14 cellular contexts compared by ENCODE assay signal in the genomic region with DNA sequence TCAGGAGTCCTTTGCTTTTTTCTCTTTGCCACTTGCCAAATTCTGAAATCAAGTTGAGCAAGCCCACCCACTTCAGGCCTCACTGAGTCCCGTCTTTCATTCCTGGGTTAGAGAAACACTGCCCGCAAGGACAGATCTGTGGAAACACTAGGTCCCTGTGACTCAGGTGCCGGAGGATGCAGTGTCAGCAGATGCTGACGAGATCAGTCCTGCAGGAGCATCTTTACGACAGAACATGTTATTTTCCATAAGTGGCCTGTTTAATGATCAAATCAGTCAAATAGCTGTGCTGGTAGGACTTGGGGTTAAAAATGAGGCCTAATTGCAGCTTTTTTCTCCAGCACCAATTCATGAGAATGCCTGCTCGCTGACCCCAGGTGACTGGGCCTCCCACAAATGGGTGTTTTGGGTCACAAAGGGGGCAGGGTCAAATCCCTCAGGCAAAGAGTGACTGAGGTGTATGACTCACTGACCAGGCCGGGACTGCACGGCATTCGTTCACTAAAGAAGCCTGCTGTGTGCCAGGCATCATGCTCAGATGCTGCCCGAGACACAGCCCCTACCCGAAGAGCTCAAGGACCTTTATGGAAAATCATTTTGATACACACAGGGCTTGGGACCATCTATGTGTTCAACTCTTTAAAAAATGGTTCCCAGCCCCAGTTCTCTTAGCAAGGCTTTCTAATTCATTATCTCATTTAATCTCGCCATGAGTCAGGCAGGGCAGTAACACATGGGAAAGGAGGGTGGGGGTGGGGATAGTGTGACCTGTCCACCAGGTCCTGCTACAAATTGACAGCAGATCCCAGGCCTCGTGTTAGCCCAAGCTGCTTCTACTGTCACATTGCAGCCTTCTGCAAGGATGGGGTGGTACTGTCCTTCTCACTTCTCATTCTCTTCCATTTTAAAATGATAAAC. TPM values are rescaled to one million over a fixed set of nuclear protein-coding genes. Genes with fewer than 3 reads are reported as not detected.
DNase-seq lines count a peak whose midpoint lies in the region; ATAC-seq, FAIRE-seq and TF ChIP-seq lines count a peak whose summit lies in the region.
"Had no signal": no experiment of that assay in that cellular context is flagged by ENCODE, and none has a peak within 500 bp of the region (broad histone marks: within the 10 kb centered on the region; RNA-seq: fewer than 3 reads in every experiment).

No MANE protein-coding gene starts in this region.

- H3K27me3 Mint-ChIP-seq in WTC11 (ENCODE audit: low read depth), result no peaks in the 10 kb centered on the region
- H3K27me3 Mint-ChIP-seq in naive thymus-derived CD8-positive, alpha-beta T cell, result no peaks in the 10 kb centered on the region
- H3K27me3 Mint-ChIP-seq in effector memory CD8-positive, alpha-beta T cell, result no peaks in the 10 kb centered on the region
- H3K27me3 Mint-ChIP-seq: CD8-positive, alpha-beta memory T cell had no signal

- no peaks in the 10 kb centered on the region for H3K9me3 Mint-ChIP-seq in WTC11
- H3K9me3 Mint-ChIP-seq in naive thymus-derived CD8-positive, alpha-beta T cell, result no peaks in the 10 kb centered on the region
- no peaks in the 10 kb centered on the region for H3K9me3 Mint-ChIP-seq in effector memory CD8-positive, alpha-beta T cell
- H3K9me3 Mint-ChIP-seq: CD8-positive, alpha-beta memory T cell; T-helper 2 cell treated with Interferon-gamma antibody and Interleukin-4, amounts not matched to agents 5 μg/mL and 100 μg/mL, for 36 hours had no signal

- DNase-seq in ACHN (peak; percentile 86), HCEC 1CT (peak; percentile 17), WTC11 (ENCODE audit: low spot score) (peak; percentile 10), NCI-H524 treated with DMSO at 0.1 percent for 48 hours (lab: John Stamatoyannopoulos, UW) (no peak)
- DNase-seq in naive thymus-derived CD8-positive, alpha-beta T cell, result no peak
- DNase-seq in effector memory CD8-positive, alpha-beta T cell, result no peak
- DNase-seq: activated naive CD4-positive, alpha-beta T cell treated with Interleukin-2 at 50 U/mL for 16 hours; CD8-positive, alpha-beta memory T cell; GOT3; midbrain; NCI-H345 had no signal

- H3K36me3 Mint-ChIP-seq in WTC11, result peaks cover 19% of the 10 kb centered on the region
- H3K36me3 Mint-ChIP-seq in naive thymus-derived CD8-positive, alpha-beta T cell, result peaks cover 0 to 5% (median 3%) of the 10 kb centered on the region in 3 donors
- H3K36me3 Mint-ChIP-seq in effector memory CD8-positive, alpha-beta T cell (ENCODE audit: insufficient read depth), result peaks cover 10% of the 10 kb centered on the region

- POLR2A ChIA-PET in WTC11 (lab: Charles Lee), result interaction anchor here (0.6 to 2.6 kb wide), 5 partner anchors 14 to 45 kb away, joined by 3 to 29 read pairs (median 3); a partner anchor contains a TSS
- POLR2A ChIA-PET in naive thymus-derived CD8-positive, alpha-beta T cell (lab: Charles Lee), result no interaction called here

- TF ChIP-seq CTCF in WTC11 (IDR thresholded peaks at IDR 0.05), result no peak

- peak; percentile 80 for FAIRE-seq in islet of Langerhans (lab: Jason Lieb, UNC)

- peak overlapping the region; percentile 25; the same call in 1 of the 2 replicates for H3K4me3 Mint-ChIP-seq in WTC11
- H3K4me3 Mint-ChIP-seq in naive thymus-derived CD8-positive, alpha-beta T cell, result no peak overlapping the region
- no peak overlapping the region for H3K4me3 Mint-ChIP-seq in effector memory CD8-positive, alpha-beta T cell
- H3K4me3 Mint-ChIP-seq: T-helper 2 cell treated with Interferon-gamma antibody and Interleukin-4, amounts not matched to agents 5 μg/mL and 100 μg/mL, for 36 hours had no signal

- peak overlapping the region; percentile 99 for H3K27ac Mint-ChIP-seq in WTC11
- H3K27ac Mint-ChIP-seq in naive thymus-derived CD8-positive, alpha-beta T cell, result peak overlapping the region in 1 of 10 donors; percentile 1
- H3K27ac Mint-ChIP-seq in effector memory CD8-positive, alpha-beta T cell, result peak overlapping the region in 1 of 2 donors; percentile 51
- H3K27ac Mint-ChIP-seq: T-helper 2 cell treated with Interferon-gamma antibody and Interleukin-4, amounts not matched to agents 5 μg/mL and 100 μg/mL, for 36 hours had no signal

- H3K4me1 Mint-ChIP-seq in WTC11, result peaks cover 79% of the 10 kb centered on the region
- H3K4me1 Mint-ChIP-seq in naive thymus-derived CD8-positive, alpha-beta T cell, result peaks cover 7 to 29% (median 14%) of the 10 kb centered on the region in 4 donors
- peaks cover 10 to 12% of the 10 kb centered on the region in 2 donors for H3K4me1 Mint-ChIP-seq in effector memory CD8-positive, alpha-beta T cell (ENCODE audit: low read depth in 2 of 2)

- CTCF ChIA-PET in WTC11 (lab: Charles Lee), result interaction anchor here (0.9 to 4.5 kb wide), 4 partner anchors 11 to 22 kb away, joined by 3 to 33 read pairs (median 7); no protein-coding TSS in a partner anchor

- in situ Hi-C loops in ACHN (cut with HindIII; ENCODE audit: low pct_ligation_motif_present, low pct_unique_long_range_greater_than_20kb, low sequenced_read_pairs), result no loop called here

- no peak for ATAC-seq in WTC11
- ATAC-seq in naive thymus-derived CD8-positive, alpha-beta T cell, result no peak
- ATAC-seq in effector memory CD8-positive, alpha-beta T cell (replicated peaks), result no peak
- no peak for ATAC-seq in HG03442 (IDR thresholded peaks at IDR 0.05; ENCODE audit: unreplicated experiment)

TF ChIP-seq in WTC11, 78 proteins besides CTCF, POLR2A, EP300 and RAD21 (continues in another document):
- TF ChIP-seq JAZF1 (CRISPR knock-in tag; IDR thresholded peaks at IDR 0.05) (no peak), RORB (CRISPR knock-in tag; IDR thresholded peaks at IDR 0.05) (no peak), ZNF671 (CRISPR knock-in tag; IDR thresholded peaks at IDR 0.05) (no peak), ZNF232 (CRISPR knock-in tag; IDR thresholded peaks at IDR 0.05) (no peak), NFATC4 (CRISPR knock-in tag; IDR thresholded peaks at IDR 0.05) (no peak), FOXK1 (CRISPR knock-in tag; IDR thresholded peaks at IDR 0.05) (no peak)
- TF ChIP-seq, protein P1, sequence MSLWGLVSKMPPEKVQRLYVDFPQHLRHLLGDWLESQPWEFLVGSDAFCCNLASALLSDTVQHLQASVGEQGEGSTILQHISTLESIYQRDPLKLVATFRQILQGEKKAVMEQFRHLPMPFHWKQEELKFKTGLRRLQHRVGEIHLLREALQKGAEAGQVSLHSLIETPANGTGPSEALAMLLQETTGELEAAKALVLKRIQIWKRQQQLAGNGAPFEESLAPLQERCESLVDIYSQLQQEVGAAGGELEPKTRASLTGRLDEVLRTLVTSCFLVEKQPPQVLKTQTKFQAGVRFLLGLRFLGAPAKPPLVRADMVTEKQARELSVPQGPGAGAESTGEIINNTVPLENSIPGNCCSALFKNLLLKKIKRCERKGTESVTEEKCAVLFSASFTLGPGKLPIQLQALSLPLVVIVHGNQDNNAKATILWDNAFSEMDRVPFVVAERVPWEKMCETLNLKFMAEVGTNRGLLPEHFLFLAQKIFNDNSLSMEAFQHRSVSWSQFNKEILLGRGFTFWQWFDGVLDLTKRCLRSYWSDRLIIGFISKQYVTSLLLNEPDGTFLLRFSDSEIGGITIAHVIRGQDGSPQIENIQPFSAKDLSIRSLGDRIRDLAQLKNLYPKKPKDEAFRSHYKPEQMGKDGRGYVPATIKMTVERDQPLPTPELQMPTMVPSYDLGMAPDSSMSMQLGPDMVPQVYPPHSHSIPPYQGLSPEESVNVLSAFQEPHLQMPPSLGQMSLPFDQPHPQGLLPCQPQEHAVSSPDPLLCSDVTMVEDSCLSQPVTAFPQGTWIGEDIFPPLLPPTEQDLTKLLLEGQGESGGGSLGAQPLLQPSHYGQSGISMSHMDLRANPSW (CRISPR knock-in tag; conservative IDR thresholded peaks at IDR 0.05; ENCODE audit: low read depth), result no peak
- TF ChIP-seq, protein P2, sequence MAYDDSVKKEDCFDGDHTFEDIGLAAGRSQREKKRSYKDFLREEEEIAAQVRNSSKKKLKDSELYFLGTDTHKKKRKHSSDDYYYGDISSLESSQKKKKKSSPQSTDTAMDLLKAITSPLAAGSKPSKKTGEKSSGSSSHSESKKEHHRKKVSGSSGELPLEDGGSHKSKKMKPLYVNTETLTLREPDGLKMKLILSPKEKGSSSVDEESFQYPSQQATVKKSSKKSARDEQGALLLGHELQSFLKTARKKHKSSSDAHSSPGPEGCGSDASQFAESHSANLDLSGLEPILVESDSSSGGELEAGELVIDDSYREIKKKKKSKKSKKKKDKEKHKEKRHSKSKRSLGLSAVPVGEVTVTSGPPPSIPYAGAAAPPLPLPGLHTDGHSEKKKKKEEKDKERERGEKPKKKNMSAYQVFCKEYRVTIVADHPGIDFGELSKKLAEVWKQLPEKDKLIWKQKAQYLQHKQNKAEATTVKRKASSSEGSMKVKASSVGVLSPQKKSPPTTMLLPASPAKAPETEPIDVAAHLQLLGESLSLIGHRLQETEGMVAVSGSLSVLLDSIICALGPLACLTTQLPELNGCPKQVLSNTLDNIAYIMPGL (CRISPR knock-in tag; IDR thresholded peaks at IDR 0.05), result no peak
- TF ChIP-seq, protein P3, sequence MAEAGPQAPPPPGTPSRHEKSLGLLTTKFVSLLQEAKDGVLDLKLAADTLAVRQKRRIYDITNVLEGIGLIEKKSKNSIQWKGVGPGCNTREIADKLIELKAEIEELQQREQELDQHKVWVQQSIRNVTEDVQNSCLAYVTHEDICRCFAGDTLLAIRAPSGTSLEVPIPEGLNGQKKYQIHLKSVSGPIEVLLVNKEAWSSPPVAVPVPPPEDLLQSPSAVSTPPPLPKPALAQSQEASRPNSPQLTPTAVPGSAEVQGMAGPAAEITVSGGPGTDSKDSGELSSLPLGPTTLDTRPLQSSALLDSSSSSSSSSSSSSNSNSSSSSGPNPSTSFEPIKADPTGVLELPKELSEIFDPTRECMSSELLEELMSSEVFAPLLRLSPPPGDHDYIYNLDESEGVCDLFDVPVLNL (CRISPR knock-in tag; IDR thresholded peaks at IDR 0.05; ENCODE audit: borderline replicate concordance, low read depth), result no peak

RNA-seq across cellular contexts. Expression of a gene that starts 21.0 kb away (rescaled TPM):
- total RNA-seq in WTC11 (2021), result 24.1 to 26.6 TPM (median 25.4 TPM) in 3 replicates
- 1 to 10 TPM; 5.6 to 5.9 TPM for total RNA-seq in naive thymus-derived CD8-positive, alpha-beta T cell
- polyA plus RNA-seq in naive thymus-derived CD8-positive, alpha-beta T cell, result 1 to 10 TPM; 1.5 to 7.6 (median 3.1) TPM

RNA-seq across cellular contexts. Expression of a gene that starts 31.5 kb away (rescaled TPM):
- total RNA-seq in WTC11 (2021), result 105 to 130 TPM (median 112 TPM) in 3 replicates
- total RNA-seq in naive thymus-derived CD8-positive, alpha-beta T cell, result 100 to 1,000 TPM; 104 to 108 TPM
- polyA plus RNA-seq in naive thymus-derived CD8-positive, alpha-beta T cell, result 10 to 100 TPM; 39.8 to 73.0 (median 49.8) TPM

RNA-seq across cellular contexts. Expression of a gene that starts 50.3 kb away (rescaled TPM):
- 0.09 to 0.18 TPM (median 0.09 TPM) in 3 replicates for total RNA-seq in WTC11 (2021)
- total RNA-seq in naive thymus-derived CD8-positive, alpha-beta T cell, result 10 to 100 TPM; 66.8 to 68.0 TPM
- 10 to 100 TPM; 18.9 to 38.9 (median 25.9) TPM for polyA plus RNA-seq in naive thymus-derived CD8-positive, alpha-beta T cell

RNA-seq across cellular contexts. Expression of a gene that starts 58.7 kb away (rescaled TPM):
- 193 to 230 TPM (median 197 TPM) in 3 replicates for total RNA-seq in WTC11 (2021)
- under 1 TPM in 1 of 2 experiments, not detected in 1; 0.29 TPM for total RNA-seq in naive thymus-derived CD8-positive, alpha-beta T cell
- polyA plus RNA-seq in naive thymus-derived CD8-positive, alpha-beta T cell, result not detected
- total RNA-seq: CD8-positive, alpha-beta memory T cell had no signal
- polyA plus RNA-seq: CD8-positive, alpha-beta memory T cell had no signal

Comparison
In these comparisons a context has a peak if more than half of its experiments do, and no peak if none do; other contexts are left out.
1. DNase-seq: peak in ACHN (single experiment), HCEC 1CT (single experiment) and WTC11 (single experiment); none in NCI-H524 treated with DMSO at 0.1 percent for 48 hours (single experiment), naive thymus-derived CD8-positive, alpha-beta T cell (0 of 10) and effector memory CD8-positive, alpha-beta T cell (0 of 3).
2. RNA of a gene that starts 50.3 kb away (total RNA-seq): 66.8 to 68.0 TPM in naive thymus-derived CD8-positive, alpha-beta T cell; 0.09 to 0.18 TPM in WTC11; every median in the first group is over 10 times any median in the second.